ENCODE assay signal across 8 cellular contexts in genomic region chr17:58630883-58631522, GRCh38.
DNase-seq lines count a peak whose midpoint lies in the region; ATAC-seq and TF ChIP-seq lines count a peak whose summit lies in the region.

No MANE protein-coding gene starts in this region.

- peak overlapping the region; percentile 26 for H3K9ac ChIP-seq in HCT116 (ENCODE audit: low read length)

- intact Hi-C loops in HCT116 (cut with micrococcal nuclease): loop anchor here (1.0 to 2.0 kb wide), 5 partner anchors 28 to 113 kb away; no protein-coding TSS in a partner anchor

- POLR2A ChIA-PET in HCT116 (lab: Charles Lee): interaction anchor here (0.5 to 5.4 kb wide), 89 partner anchors 10 to 1775 kb away, joined by 3 to 338 read pairs (median 4); partner anchors contain the start of genes MKS1, MTMR4, PRR11 and RAD51C

- RAD21 ChIA-PET in HCT116 (lab: Charles Lee; ENCODE audit: low non-redundant PET in 1 of 2, low total read pairs in 2 of 2, uncharacterized antibody in 2 of 2, unreplicated experiment in 2 of 2): interaction anchor here (0.7 to 1.4 kb wide), 4 partner anchors 36 to 96 kb away, joined by 3 to 4 read pairs (median 3); no protein-coding TSS in a partner anchor

- BruUV-seq in HCT116 (replicated peaks; lab: Mats Ljungman, UMichigan): TSS peak; percentile 98

- H3K4me2 ChIP-seq in HCT116 (ENCODE audit: low read length): peak overlapping the region; percentile 22

- TF ChIP-seq CTCF in C4-2B (conservative IDR thresholded peaks at IDR 0.05) (no peak), HCT116 (IDR thresholded peaks at IDR 0.05 in 2 of 3, conservative IDR thresholded peaks at IDR 0.05 in 1 of 3; ENCODE audit: borderline replicate concordance in 1 of 3, insufficient read depth in 1 of 3, low read depth in 2 of 3, low read length in 2 of 3) (no peak), VCaP (conservative IDR thresholded peaks at IDR 0.05) (no peak)

- H3K27me3 ChIP-seq in HCT116 (ENCODE audit: insufficient read depth, low read length) (no peaks in the 10 kb centered on the region), esophagus (ENCODE audit: control insufficient read depth in 1 of 2, insufficient read depth in 2 of 2, low read length in 2 of 2) (no peaks in the 10 kb centered on the region)

- H3K4me3 ChIP-seq in HCT116 (replicated peaks in 1 of 2; ENCODE audit: low read depth in 1 of 2, low read length in 2 of 2) (no peak overlapping the region), esophagus (ENCODE audit: low read depth in 1 of 2, low read length in 2 of 2) (no peak overlapping the region)

- no peak overlapping the region for H2AFZ ChIP-seq in HCT116 (ENCODE audit: low read depth, low read length, poor library complexity, severe bottlenecking)

- H3K9me3 ChIP-seq in HCT116 (ENCODE audit: control insufficient read depth in 1 of 2, insufficient read depth in 1 of 2, low read depth in 1 of 2, low read length in 2 of 2) (no peaks in the 10 kb centered on the region), esophagus (ENCODE audit: control insufficient read depth in 2 of 2, insufficient read depth in 1 of 2, low read depth in 1 of 2, low read length in 1 of 2) (no peaks in the 10 kb centered on the region)

- no peaks in the 10 kb centered on the region for H3K36me3 ChIP-seq in HCT116 (ENCODE audit: control insufficient read depth in 1 of 2, insufficient read depth in 2 of 2, low read length in 2 of 2)
- H3K36me3 ChIP-seq in esophagus (ENCODE audit: control insufficient read depth in 2 of 2, insufficient read depth in 2 of 2, low read length in 1 of 2): no peaks in the 10 kb centered on the region

- H3K27ac ChIP-seq in C4-2B (peak overlapping the region; percentile 70), HCT116 (ENCODE audit: low read depth, low read length) (peak overlapping the region; percentile 80), VCaP (peak overlapping the region; percentile 94), esophagus (ENCODE audit: low read depth in 2 of 2, low read length in 1 of 2) (peak overlapping the region; percentile 14 to 58)

- TF ChIP-seq RAD21 in HCT116 (IDR thresholded peaks at IDR 0.05; ENCODE audit: low read depth): no peak

- no peaks in the 10 kb centered on the region for H4K20me1 ChIP-seq in HCT116 (ENCODE audit: insufficient read depth)

- ATAC-seq in HCT116 (peak; percentile 68; the same call in 1 of the 2 replicates), HG03354 (IDR thresholded peaks at IDR 0.05; ENCODE audit: poor library complexity, severe bottlenecking, unreplicated experiment) (no peak), HG03460 (IDR thresholded peaks at IDR 0.05; ENCODE audit: unreplicated experiment) (no peak)

- WGBS in esophagus, 2 donors: 22 to 30% methylated on average over 10 of the region's 10 CpGs

- no peak for TF ChIP-seq POLR2A in HCT116 (IDR thresholded peaks at IDR 0.05; ENCODE audit: borderline replicate concordance, extremely low read depth, insufficient read depth, insufficient read length)

- CTCF ChIA-PET in HCT116 (lab: Charles Lee): interaction anchor here (0.8 to 2.6 kb wide), 11 partner anchors 17 to 374 kb away, joined by 3 to 19 read pairs (median 6); partner anchors contain the start of gene MTMR4

- H3K79me2 ChIP-seq in HCT116 (ENCODE audit: insufficient read depth, low read length): no peaks in the 10 kb centered on the region

- DNase-seq in HCT116 (ENCODE audit: low read depth, low spot score): peak; percentile 98
- peak; percentile 33 for DNase-seq in putamen (ENCODE audit: low spot score)
- DNase-seq in GF-D8 (lab: John Stamatoyannopoulos, UW): no peak

- H3K9me2 ChIP-seq in HCT116 (ENCODE audit: insufficient read depth): no peaks in the 10 kb centered on the region

- peaks cover 11 to 18% of the 10 kb centered on the region in 2 experiments for H3K4me1 ChIP-seq in HCT116 (ENCODE audit: control insufficient read depth in 1 of 2, insufficient read depth in 2 of 2, low read length in 2 of 2)
- H3K4me1 ChIP-seq in esophagus (ENCODE audit: control insufficient read depth in 2 of 2, insufficient read depth in 2 of 2, low read length in 1 of 2): no peaks in the 10 kb centered on the region

TF ChIP-seq in HCT116, 20 proteins besides CTCF, POLR2A, EP300 and RAD21:
- TF ChIP-seq FOSL1 (IDR thresholded peaks at IDR 0.05; ENCODE audit: low read depth) (no peak), SIN3A (IDR thresholded peaks at IDR 0.05; ENCODE audit: low read depth) (no peak), SRF (IDR thresholded peaks at IDR 0.05; ENCODE audit: low read depth) (no peak), POLR2AphosphoS5 (IDR thresholded peaks at IDR 0.05; ENCODE audit: low read depth, low read length) (no peak), CEBPB (IDR thresholded peaks at IDR 0.05; ENCODE audit: low read depth) (no peak), ZNF274 (IDR thresholded peaks at IDR 0.05; ENCODE audit: low read depth, low read length) (no peak), MAX (IDR thresholded peaks at IDR 0.05) (no peak), SP1 (IDR thresholded peaks at IDR 0.05; ENCODE audit: low read depth) (no peak), ZBTB33 (IDR thresholded peaks at IDR 0.05; ENCODE audit: extremely low read depth, insufficient replicate concordance, low read length) (no peak), EZH2 (IDR thresholded peaks at IDR 0.05) (no peak), TCF7L2 (IDR thresholded peaks at IDR 0.05; ENCODE audit: borderline replicate concordance, extremely low read depth, insufficient read depth, insufficient read length) (no peak), EGR1 (IDR thresholded peaks at IDR 0.05; ENCODE audit: low read depth) (no peak), ELF1 (IDR thresholded peaks at IDR 0.05; ENCODE audit: borderline replicate concordance, low read depth) (no peak), JUND (IDR thresholded peaks at IDR 0.05) (no peak), YY1 (IDR thresholded peaks at IDR 0.05; ENCODE audit: extremely low read depth, insufficient replicate concordance, low read depth, low read length) (no peak), EZH2phosphoT487 (IDR thresholded peaks at IDR 0.05; ENCODE audit: borderline replicate concordance) (no peak), ATF3 (IDR thresholded peaks at IDR 0.05) (no peak), CBX3 (IDR thresholded peaks at IDR 0.05; ENCODE audit: low read depth) (no peak)

Comparison
In these comparisons a context has a peak if more than half of its experiments do, and no peak if none do; other contexts are left out.
1. H3K27ac ChIP-seq: peak in every context shown above with its lines; median percentile 94 in VCaP; 80 in HCT116; 70 in C4-2B; 36 in esophagus.